ENCODE assay signal across 8 cellular contexts in the genomic region with DNA sequence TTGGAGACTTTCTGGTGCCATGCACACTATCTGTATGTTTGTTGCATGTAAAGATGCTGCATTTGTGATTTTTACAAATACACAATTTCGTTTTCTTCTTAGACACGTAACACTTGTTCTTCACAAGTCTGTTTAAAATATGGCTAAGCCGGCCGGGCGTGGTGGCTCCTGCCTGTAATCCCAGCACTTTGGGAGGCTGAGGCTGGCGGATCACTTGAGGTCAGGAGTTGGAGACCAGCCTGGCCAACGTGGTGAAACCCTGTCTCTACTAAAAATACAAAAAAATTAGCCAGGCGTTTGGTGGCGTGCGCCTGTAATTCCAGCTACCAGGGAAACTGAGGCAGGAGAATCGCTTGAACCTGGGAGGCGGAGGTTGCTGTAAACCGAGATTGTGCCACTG. TPM values are rescaled to one million over a fixed set of nuclear protein-coding genes. Genes with fewer than 3 reads are reported as not detected.
DNase-seq lines count a peak whose midpoint lies in the region; ATAC-seq and TF ChIP-seq lines count a peak whose summit lies in the region.
"Not testable (repeated sequence)": the region's sequence is repeated elsewhere in the genome, so short reads cannot be mapped to it uniquely, and the experiment has no call there.

No MANE protein-coding gene starts in this region.

- peak overlapping the region; percentile 87 for H3K9ac ChIP-seq in SK-N-MC (ENCODE audit: insufficient read length)

- H3K4me3 ChIP-seq in BE2C (ENCODE audit: low read depth, low read length) (peak overlapping the region; percentile 85), HL-60 (replicated peaks; ENCODE audit: insufficient read depth, low read length) (peak overlapping the region; percentile 51), SK-N-MC (peak overlapping the region; percentile 87), dorsolateral prefrontal cortex (peak overlapping the region; percentile 42 to 98 (median 78)), iPS-18c (ENCODE audit: insufficient read depth, low read depth, low read length) (peak overlapping the region; percentile 47; the same call in 1 of the 2 replicates)

- H3K36me3 Mint-ChIP-seq in activated naive CD4-positive, alpha-beta T cell treated with anti-CD3 and anti-CD28 coated beads, Interleukin-2, amount 50 U/mL, for 24 hours; natural killer cell treated with Interleukin-12 subunit alpha and Interleukin-12 subunit beta and Interleukin-15 and Interleukin-18, amount 100 ng/mL, for 72 hours; stimulated activated memory B cell treated with anti-CD40 and anti-IgM and Interleukin-4, amounts not matched to agents 10 μg/mL and 1 μg/mL and 100 μg/mL, for 72 hours: not testable (repeated sequence)

- intact Hi-C loops in dorsolateral prefrontal cortex (cut with DNase I), result loop anchor here (1.0 to 10.0 kb wide), 5 partner anchors 14 to 196 kb away; a partner anchor contains a TSS

- not testable (repeated sequence) for H3K27me3 ChIP-seq in BE2C; HL-60 (ENCODE audit: insufficient read depth, poor library complexity, severe bottlenecking); dorsolateral prefrontal cortex

- not testable (repeated sequence) for TF ChIP-seq CTCF in BE2C (IDR thresholded peaks at IDR 0.05; ENCODE audit: low read depth, low read length); HL-60 (IDR thresholded peaks at IDR 0.05; ENCODE audit: insufficient read depth, low read length); dorsolateral prefrontal cortex (IDR thresholded peaks at IDR 0.05 in 54 of 56, conservative IDR thresholded peaks at IDR 0.05 in 2 of 56; ENCODE audit: low read depth in 1 of 56, partially characterized antibody in 56 of 56)

- peaks cover 15% of the 10 kb centered on the region for H3K4me1 Mint-ChIP-seq in activated naive CD4-positive, alpha-beta T cell treated with anti-CD3 and anti-CD28 coated beads, Interleukin-2, amount 50 U/mL, for 24 hours
- peaks cover 12 to 15% of the 10 kb centered on the region in 2 donors for H3K4me1 Mint-ChIP-seq in natural killer cell treated with Interleukin-12 subunit alpha and Interleukin-12 subunit beta and Interleukin-15 and Interleukin-18, amount 100 ng/mL, for 72 hours (ENCODE audit: low read depth in 2 of 2)
- H3K4me1 Mint-ChIP-seq in stimulated activated memory B cell treated with anti-CD40 and anti-IgM and Interleukin-4, amounts not matched to agents 10 μg/mL and 1 μg/mL and 100 μg/mL, for 72 hours, result peaks cover 14% of the 10 kb centered on the region

- not testable (repeated sequence) for H3K27me3 Mint-ChIP-seq in activated naive CD4-positive, alpha-beta T cell treated with anti-CD3 and anti-CD28 coated beads, Interleukin-2, amount 50 U/mL, for 24 hours; natural killer cell treated with Interleukin-12 subunit alpha and Interleukin-12 subunit beta and Interleukin-15 and Interleukin-18, amount 100 ng/mL, for 72 hours; stimulated activated memory B cell treated with anti-CD40 and anti-IgM and Interleukin-4, amounts not matched to agents 10 μg/mL and 1 μg/mL and 100 μg/mL, for 72 hours

- H3K27ac Mint-ChIP-seq in activated naive CD4-positive, alpha-beta T cell treated with anti-CD3 and anti-CD28 coated beads, Interleukin-2, amount 50 U/mL, for 24 hours, result peak overlapping the region; percentile 100
- peak overlapping the region; percentile 89 to 97 for H3K27ac Mint-ChIP-seq in natural killer cell treated with Interleukin-12 subunit alpha and Interleukin-12 subunit beta and Interleukin-15 and Interleukin-18, amount 100 ng/mL, for 72 hours
- peak overlapping the region; percentile 77 for H3K27ac Mint-ChIP-seq in stimulated activated memory B cell treated with anti-CD40 and anti-IgM and Interleukin-4, amounts not matched to agents 10 μg/mL and 1 μg/mL and 100 μg/mL, for 72 hours

- H3K4me3 Mint-ChIP-seq in activated naive CD4-positive, alpha-beta T cell treated with anti-CD3 and anti-CD28 coated beads, Interleukin-2, amount 50 U/mL, for 24 hours, result peak overlapping the region; percentile 89
- peak overlapping the region; percentile 89 for H3K4me3 Mint-ChIP-seq in natural killer cell treated with Interleukin-12 subunit alpha and Interleukin-12 subunit beta and Interleukin-15 and Interleukin-18, amount 100 ng/mL, for 72 hours
- peak overlapping the region; percentile 84 for H3K4me3 Mint-ChIP-seq in stimulated activated memory B cell treated with anti-CD40 and anti-IgM and Interleukin-4, amounts not matched to agents 10 μg/mL and 1 μg/mL and 100 μg/mL, for 72 hours

- not testable (repeated sequence) for H3K4me1 ChIP-seq in BE2C

- not testable (repeated sequence) for H3K9me3 Mint-ChIP-seq in activated naive CD4-positive, alpha-beta T cell treated with anti-CD3 and anti-CD28 coated beads, Interleukin-2, amount 50 U/mL, for 24 hours; natural killer cell treated with Interleukin-12 subunit alpha and Interleukin-12 subunit beta and Interleukin-15 and Interleukin-18, amount 100 ng/mL, for 72 hours; stimulated activated memory B cell treated with anti-CD40 and anti-IgM and Interleukin-4, amounts not matched to agents 10 μg/mL and 1 μg/mL and 100 μg/mL, for 72 hours

- not testable (repeated sequence) for H3K36me3 ChIP-seq in BE2C; SK-N-MC (ENCODE audit: insufficient read depth, low read length)

- peak overlapping the region; percentile 81 for H3K27ac ChIP-seq in HL-60 (replicated peaks)
- peak overlapping the region; percentile 71; the same call in 1 of the 2 replicates for H3K27ac ChIP-seq in SK-N-MC
- H3K27ac ChIP-seq in dorsolateral prefrontal cortex, result peak overlapping the region in 53 of 59 donors; percentile 59 to 98 (median 93)

- not testable (repeated sequence) for H3K9me3 ChIP-seq in BE2C; SK-N-MC (ENCODE audit: low read depth, low read length); iPS-18c (ENCODE audit: control insufficient read depth, insufficient read depth, low read length)

- DNase-seq in BE2C; HL-60 (ENCODE audit: low read depth in 1 of 2, low spot score in 1 of 2); SK-N-MC (ENCODE audit: low read depth, low spot score); dorsolateral prefrontal cortex; natural killer cell treated with Interleukin-12 subunit alpha and Interleukin-12 subunit beta and Interleukin-15 and Interleukin-18, amount 100 ng/mL, for 72 hours (ENCODE audit: low spot score): not testable (repeated sequence)

- ATAC-seq in natural killer cell treated with Interleukin-12 subunit alpha and Interleukin-12 subunit beta and Interleukin-15 and Interleukin-18, amount 100 ng/mL, for 72 hours; stimulated activated memory B cell treated with anti-CD40 and anti-IgM and Interleukin-4, amounts not matched to agents 10 μg/mL and 1 μg/mL and 100 μg/mL, for 72 hours: not testable (repeated sequence)

RNA-seq across cellular contexts. Expression of a gene that starts 14.7 kb away (rescaled TPM):
- polyA plus RNA-seq in BE2C (2012; ENCODE audit: insufficient read depth, insufficient read length, low read depth), result 95.7 TPM
- 10 to 100 TPM; 17.2 to 55.8 (median 35.5) TPM for total RNA-seq in dorsolateral prefrontal cortex
- total RNA-seq in natural killer cell treated with Interleukin-12 subunit alpha and Interleukin-12 subunit beta and Interleukin-15 and Interleukin-18, amount 100 ng/mL, for 72 hours, result 100 to 1,000 TPM; 172 to 218 TPM

RNA-seq across cellular contexts. Expression of a gene that starts 24.5 kb away (rescaled TPM):
- 10.9 TPM for polyA plus RNA-seq in BE2C (2012; ENCODE audit: insufficient read depth, insufficient read length, low read depth)
- total RNA-seq in dorsolateral prefrontal cortex, result 10 to 100 TPM in 60 of 120 experiments, 1 to 10 TPM in 60; 6.1 to 15.7 (median 10.0) TPM
- 10 to 100 TPM; 19.2 to 24.6 TPM for total RNA-seq in natural killer cell treated with Interleukin-12 subunit alpha and Interleukin-12 subunit beta and Interleukin-15 and Interleukin-18, amount 100 ng/mL, for 72 hours
